ENCODE assay signal across 26 cellular contexts in the genomic region with DNA sequence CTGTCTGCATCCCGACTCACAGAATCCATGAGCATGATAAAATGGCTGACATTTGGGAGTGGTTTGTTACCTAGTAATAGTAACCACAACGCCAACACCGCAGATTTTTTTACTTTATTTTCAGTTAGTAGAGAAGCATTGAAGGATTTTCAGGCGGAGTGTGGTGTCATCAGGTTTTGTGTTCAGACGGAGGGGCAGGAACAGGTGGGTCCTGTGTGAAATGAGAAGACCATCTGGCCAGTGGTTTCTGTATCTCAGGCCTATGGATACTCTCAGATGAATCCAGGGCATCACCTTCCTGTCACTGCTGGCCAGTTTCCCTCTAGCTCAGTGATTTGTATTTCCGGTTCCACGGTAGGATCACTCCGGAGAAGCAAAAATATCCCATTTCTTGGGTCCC.
"Had no signal": no experiment of that assay in that cellular context is flagged by ENCODE, and none has a peak within 500 bp of the region (broad histone marks: within the 10 kb centered on the region; RNA-seq: fewer than 3 reads in every experiment).

No MANE protein-coding gene starts in this region.

- H3K4me3 ChIP-seq: K562 had no signal

- H3K27ac Mint-ChIP-seq: IgD-negative memory B cell; T-cell; T-helper 1 cell treated with Interleukin-12 subunit alpha and Interleukin-12 subunit beta and Interleukin-4 antibody, amounts not matched to agents 30 μg/mL and 1 μg/mL, for 36 hours had no signal

- ATAC-seq: K562, T-cell had no signal

- H3K27ac ChIP-seq: HL-60, KMS-11 had no signal

- H3K4me1 Mint-ChIP-seq: IgD-negative memory B cell, T-cell had no signal

- H3K9me3 Mint-ChIP-seq: IgD-negative memory B cell; T-cell; T-helper 1 cell treated with Interleukin-12 subunit alpha and Interleukin-12 subunit beta and Interleukin-4 antibody, amounts not matched to agents 30 μg/mL and 1 μg/mL, for 36 hours had no signal

- H3K36me3 Mint-ChIP-seq: T-cell had no signal

- FAIRE-seq: HTR-8/SVneo, K562, RCC 7860 had no signal

- DNase-seq: Kasumi-1, MV-4-11, NCI-H1048, NCI-H1105, NCI-H1417 treated with DMSO at 0.1 percent for 48 hours, NCI-H146, NCI-H1694 treated with DMSO at 0.1 percent for 48 hours, NCI-H1930, NCI-H2081, NCI-H2107, NCI-H2227 treated with DMSO at 0.1 percent for 48 hours, NCI-H526, NCI-H82, Right ventricle myocardium superior, RPMI8226, SIG-M5, SK-N-SH, SW 1271, T-cell had no signal

- H3K4me2 ChIP-seq: KMS-11, SK-N-SH had no signal

- H3K9me2 ChIP-seq: SK-N-SH had no signal

- H3K4me3 Mint-ChIP-seq: IgD-negative memory B cell; T-cell; T-helper 1 cell treated with Interleukin-12 subunit alpha and Interleukin-12 subunit beta and Interleukin-4 antibody, amounts not matched to agents 30 μg/mL and 1 μg/mL, for 36 hours had no signal

- H3K9ac ChIP-seq: KMS-11, SK-N-SH had no signal

- H3K9me3 ChIP-seq: SK-N-SH had no signal
